Comparison of ENCODE assay signal across 1 cellular context in the genomic region with DNA sequence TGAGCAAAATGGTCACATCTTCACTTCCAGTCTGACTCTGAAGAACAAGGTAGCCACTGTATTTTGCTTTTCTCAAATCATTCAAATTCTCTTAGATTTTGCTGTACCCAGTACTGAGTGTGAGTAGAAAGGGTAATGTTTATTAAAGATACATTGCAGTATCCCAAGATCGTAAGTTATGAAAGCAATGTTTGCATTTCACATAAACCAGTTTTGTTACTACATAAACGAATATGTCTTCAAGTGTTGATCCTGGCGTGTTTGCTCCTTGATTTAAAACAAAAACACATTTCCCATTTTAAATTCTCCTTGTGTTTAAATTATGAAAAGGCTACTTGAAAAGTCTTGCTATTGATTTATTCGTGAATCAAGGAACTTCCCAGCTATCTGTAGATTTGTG.
TF ChIP-seq lines count a peak whose summit lies in the region.

No MANE protein-coding gene starts in this region.

TF ChIP-seq in HepG2, 621 proteins besides CTCF, POLR2A, EP300 and RAD21:
- TF ChIP-seq CSRNP1 (CRISPR knock-in tag; IDR thresholded peaks at IDR 0.05) (no peak), ZMYM4 (CRISPR knock-in tag; IDR thresholded peaks at IDR 0.05) (no peak), HDAC2 (CRISPR knock-in tag; IDR thresholded peaks at IDR 0.05) (no peak), PAF1 (CRISPR knock-in tag; IDR thresholded peaks at IDR 0.05) (no peak), DBP (CRISPR knock-in tag; IDR thresholded peaks at IDR 0.05; ENCODE audit: not compliant biosample characterization) (no peak), POLR2AphosphoS2 (IDR thresholded peaks at IDR 0.05; ENCODE audit: low read depth, low read length) (no peak), NFIB (CRISPR knock-in tag; IDR thresholded peaks at IDR 0.05; ENCODE audit: borderline replicate concordance) (no peak), TCF7L2 (IDR thresholded peaks at IDR 0.05; ENCODE audit: low read depth, low read length) (no peak), MBNL3 (CRISPR knock-in tag; conservative IDR thresholded peaks at IDR 0.05) (no peak), ZNF597 (CRISPR knock-in tag; IDR thresholded peaks at IDR 0.05) (no peak), ZNF749 (CRISPR knock-in tag; IDR thresholded peaks at IDR 0.05; ENCODE audit: borderline replicate concordance) (no peak)
